Comparison of ENCODE assay signal across 1 cellular context in genomic region chr4:28211714-28212470, GRCh38.
TF ChIP-seq lines count a peak whose summit lies in the region.

No MANE protein-coding gene starts in this region.

TF ChIP-seq in SK-N-SH, 30 proteins besides CTCF, POLR2A, EP300 and RAD21 (continued from another document):
- TF ChIP-seq REST (IDR thresholded peaks at IDR 0.05; ENCODE audit: low read depth, low read length): no peak
- no peak for TF ChIP-seq POLR2AphosphoS5 (IDR thresholded peaks at IDR 0.05; ENCODE audit: low read depth, low read length)
- TF ChIP-seq FOXJ3 (CRISPR knock-in tag; IDR thresholded peaks at IDR 0.05): no peak
- no peak for TF ChIP-seq ZBTB33 (IDR thresholded peaks at IDR 0.05; ENCODE audit: borderline replicate concordance, low read depth)
- no peak for TF ChIP-seq MEF2A (IDR thresholded peaks at IDR 0.05; ENCODE audit: borderline replicate concordance, low read depth)
- no peak for TF ChIP-seq IRF3 (IDR thresholded peaks at IDR 0.05; ENCODE audit: low read depth, low read length)
- TF ChIP-seq MXI1 (IDR thresholded peaks at IDR 0.05; ENCODE audit: low read depth, low read length): no peak
TF ChIP-seq in SK-N-SH: peak in this region for 0.
